Comparison of ENCODE assay signal across 29 cellular contexts in the genomic region with DNA sequence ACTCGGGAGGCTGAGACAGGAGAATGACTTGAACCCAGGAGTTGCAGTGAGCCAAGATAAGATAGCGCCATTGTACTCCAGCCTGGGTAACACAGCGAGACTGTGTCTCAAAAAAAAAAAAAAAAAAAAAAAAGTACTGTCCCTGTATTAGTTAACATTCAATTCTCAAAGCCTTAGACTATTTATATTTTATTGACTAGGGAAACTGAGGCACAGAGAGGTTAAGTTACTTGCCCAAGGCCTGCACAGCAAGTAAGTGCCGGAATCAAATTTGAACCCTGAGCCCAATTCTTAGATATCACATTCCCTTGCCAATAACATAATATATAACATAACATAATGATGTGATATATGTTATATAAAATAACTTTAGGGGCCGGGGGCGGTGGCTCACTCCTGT. TPM values are rescaled to one million over a fixed set of nuclear protein-coding genes. Genes with fewer than 3 reads are reported as not detected.
"Had no signal": no experiment of that assay in that cellular context is flagged by ENCODE, and none has a peak within 500 bp of the region (broad histone marks: within the 10 kb centered on the region; RNA-seq: fewer than 3 reads in every experiment).

No MANE protein-coding gene starts in this region.

- H3K36me3 Mint-ChIP-seq: mesothelial cell of epicardium; naive thymus-derived CD4-positive, alpha-beta T cell; type B pancreatic cell had no signal

- DNase-seq: colonic mucosa; effector CD8-positive, alpha-beta T cell; endodermal cell; foreskin fibroblast; heart left ventricle; left cardiac atrium; left lung; mesenchymal stem cell; mucosa of descending colon; naive thymus-derived CD4-positive, alpha-beta T cell; stimulated activated CD4-positive, alpha-beta T cell treated with anti-CD3 and anti-CD28 coated beads, Interleukin-12 subunit alpha, Interleukin-12 subunit beta, amount 100 ng/mL, for 4 hours; stimulated activated CD4-positive, alpha-beta T cell treated with anti-CD3 and anti-CD28 coated beads, Interleukin-1b, Interleukin-23, amount 100 ng/mL, for 48 hours; stimulated activated CD4-positive, alpha-beta T cell treated with anti-CD3 and anti-CD28 coated beads, Interleukin-4, amount 100 ng/mL, for 1 hour; stimulated activated CD8-positive, alpha-beta memory T cell treated with anti-CD3 and anti-CD28 coated beads, Interleukin-4, amount 100 ng/mL, for 48 hours; stimulated activated naive CD4-positive, alpha-beta T cell treated with Interleukin-2 at 50 U/mL for 16 hours; stomach; testis; tibial artery had no signal

- H3K27ac Mint-ChIP-seq: dendritic cell treated with granulocyte-macrophage colony-stimulating factor and Interleukin-4, amounts not matched to agents 40 ng/mL and 50 ng/mL, for 4 days; endodermal cell; mesothelial cell of epicardium had no signal

- H3K4me3 Mint-ChIP-seq: dendritic cell treated with granulocyte-macrophage colony-stimulating factor and Interleukin-4, amounts not matched to agents 40 ng/mL and 50 ng/mL, for 4 days; endodermal cell; neural crest cell had no signal

- H3K9me3 Mint-ChIP-seq: dendritic cell treated with granulocyte-macrophage colony-stimulating factor and Interleukin-4, amounts not matched to agents 40 ng/mL and 50 ng/mL, for 4 days; endodermal cell; mesothelial cell of epicardium; naive thymus-derived CD4-positive, alpha-beta T cell; neural crest cell; type B pancreatic cell had no signal

- ATAC-seq: esophagus mucosa; gastroesophageal sphincter; heart left ventricle; left cardiac atrium; naive thymus-derived CD4-positive, alpha-beta T cell; sciatic nerve had no signal

RNA-seq across cellular contexts. Expression of a gene that starts 0.9 kb away (rescaled TPM):
- total RNA-seq: colonic mucosa; mucosa of descending colon; naive thymus-derived CD4-positive, alpha-beta T cell; neural crest cell; sciatic nerve; subcutaneous adipose tissue had no signal

RNA-seq across cellular contexts. Expression of a gene that starts 17.0 kb away (rescaled TPM):
- total RNA-seq: kidney epithelial cell; mesothelial cell of epicardium; naive thymus-derived CD4-positive, alpha-beta T cell; neural crest cell; omental fat pad; sciatic nerve; smooth muscle cell; subcutaneous adipose tissue had no signal
